ENCODE assay signal across 8 cellular contexts in the genomic region with DNA sequence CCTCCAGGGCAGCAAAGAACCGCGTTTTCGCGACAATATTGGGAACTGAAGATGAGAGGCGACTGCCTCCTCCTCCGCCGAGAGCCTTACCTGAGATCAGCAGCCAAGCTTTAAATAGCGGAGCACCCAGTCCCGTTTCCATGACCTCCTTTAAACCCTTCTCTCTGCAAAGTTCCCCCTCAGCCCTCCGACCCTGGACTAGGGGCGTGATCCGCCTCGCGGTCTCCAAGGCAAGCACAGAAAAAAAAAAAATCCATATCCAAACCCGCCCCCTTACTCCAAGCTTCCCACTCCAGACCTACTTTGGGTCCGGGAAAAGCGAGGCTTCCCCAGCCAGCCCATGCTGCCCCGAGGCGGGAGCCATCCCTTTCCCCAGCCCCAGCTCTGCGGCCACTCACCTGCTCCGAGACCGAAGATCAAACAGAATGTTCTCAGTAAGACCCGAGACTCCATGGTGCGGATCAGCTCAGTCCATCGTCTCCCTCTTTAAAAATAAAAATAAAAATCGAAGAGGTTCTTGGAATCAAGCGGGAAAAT. TPM values are rescaled to one million over a fixed set of nuclear protein-coding genes. Genes with fewer than 3 reads are reported as not detected.
DNase-seq lines count a peak whose midpoint lies in the region; ATAC-seq and TF ChIP-seq lines count a peak whose summit lies in the region.

No MANE protein-coding gene starts in this region.

- DNase-seq in 8988T, result peak; percentile 20
- no peak for DNase-seq in PC-9
- DNase-seq in cardiac fibroblast (ENCODE audit: low read depth in 2 of 2), result no peak
- DNase-seq in lower lobe of right lung, result no peak

- no peaks in the 10 kb centered on the region for H3K36me3 ChIP-seq in PC-9 (ENCODE audit: low read depth)
- no peaks in the 10 kb centered on the region for H3K36me3 ChIP-seq in lower lobe of right lung
- H3K36me3 ChIP-seq in thymus (ENCODE audit: control insufficient read depth, insufficient read depth), result no peaks in the 10 kb centered on the region

- H3K4me2 ChIP-seq in PC-9, result peak overlapping the region; percentile 84

- intact Hi-C loops in PC-9 (cut with micrococcal nuclease; ENCODE audit: unreplicated experiment), result no loop called here
- intact Hi-C loops in lower lobe of right lung (cut with DNase I), result no loop called here

- ATAC-seq in GM18867 (IDR thresholded peaks at IDR 0.05; ENCODE audit: unreplicated experiment), result peak; percentile 11
- peak; percentile 16 to 60 for ATAC-seq in lower lobe of right lung
- ATAC-seq in HG03159 (IDR thresholded peaks at IDR 0.05; ENCODE audit: unreplicated experiment), result no peak
- ATAC-seq in GM18517 (IDR thresholded peaks at IDR 0.05; ENCODE audit: unreplicated experiment), result no peak

- H2AFZ ChIP-seq in PC-9, result peak overlapping the region; percentile 90

- 0 out of 2 replicates have a peak, but pooled peaks cover 6% of the 10 kb centered on the region for H3K4me1 ChIP-seq in PC-9 (replicated peaks; ENCODE audit: insufficient read depth)
- peaks cover 19% of the 10 kb centered on the region for H3K4me1 ChIP-seq in lower lobe of right lung
- no peaks in the 10 kb centered on the region for H3K4me1 ChIP-seq in thymus (ENCODE audit: control insufficient read depth, insufficient read depth, low read length)

- no peaks in the 10 kb centered on the region for H3K79me2 ChIP-seq in PC-9 (ENCODE audit: low read depth)

- TF ChIP-seq CTCF in PC-9 (conservative IDR thresholded peaks at IDR 0.05) (no peak), cardiac fibroblast (IDR thresholded peaks at IDR 0.05; ENCODE audit: low read depth, low read length) (no peak), lower lobe of right lung (IDR thresholded peaks at IDR 0.05) (no peak)

- BruUV-seq in PC-9 (replicated peaks; lab: Mats Ljungman, UMichigan), result no TSS peak

- CTCF ChIA-PET in PC-9 (lab: Charles Lee), result no interaction called here

- no peaks in the 10 kb centered on the region for H4K20me1 ChIP-seq in PC-9 (ENCODE audit: insufficient read depth)

- POLR2A ChIA-PET in PC-9 (lab: Charles Lee; ENCODE audit: unreplicated experiment), result no interaction called here

- H3K9me3 ChIP-seq in PC-9 (ENCODE audit: insufficient read depth, low read depth), result no peaks in the 10 kb centered on the region
- H3K9me3 ChIP-seq in lower lobe of right lung, result peaks cover 1% of the 10 kb centered on the region
- no peaks in the 10 kb centered on the region for H3K9me3 ChIP-seq in thymus (ENCODE audit: control insufficient read depth)

- WGBS in thymus, result 3% methylated on average over 27 of the region's 27 CpGs

- no peak overlapping the region for H3K27ac ChIP-seq in PC-9
- H3K27ac ChIP-seq in lower lobe of right lung, result no peak overlapping the region
- H3K27ac ChIP-seq in thymus (ENCODE audit: low read depth), result no peak overlapping the region

- H3F3A ChIP-seq in PC-9 (ENCODE audit: insufficient read depth, low read depth), result no peaks in the 10 kb centered on the region

- H3K27me3 ChIP-seq in PC-9 (ENCODE audit: insufficient read depth, low read depth) (peaks cover 25% of the 10 kb centered on the region), lower lobe of right lung (ENCODE audit: low read depth) (peaks cover 55% of the 10 kb centered on the region), thymus (ENCODE audit: control insufficient read depth, insufficient read depth) (peaks cover 28% of the 10 kb centered on the region)

- no peaks in the 10 kb centered on the region for H3K9me2 ChIP-seq in PC-9 (ENCODE audit: insufficient read depth)

- H3K4me3 ChIP-seq in PC-9, result peak overlapping the region; percentile 62
- peak overlapping the region; percentile 41 to 43 for H3K4me3 ChIP-seq in cardiac fibroblast (replicated peaks in 1 of 2; ENCODE audit: low read depth in 2 of 2, low read length in 2 of 2)
- H3K4me3 ChIP-seq in lower lobe of right lung, result peak overlapping the region; percentile 56
- peak overlapping the region; percentile 50 for H3K4me3 ChIP-seq in thymus (ENCODE audit: low read length)

RNA-seq across cellular contexts. Expression of a gene that starts 0.6 kb away (rescaled TPM):
- 0.61 and 1.2 TPM in 2 replicates for total RNA-seq in PC-9 (2021)
- 6.6 TPM for total RNA-seq in lower lobe of right lung
- polyA plus RNA-seq in thymus, result 4.5 TPM

Comparison
In these comparisons a context has a peak if more than half of its experiments do, and no peak if none do; other contexts are left out.
1. ATAC-seq: peak in GM18867 (single experiment) and lower lobe of right lung (2 of 2); none in HG03159 (single experiment) and GM18517 (single experiment).
2. Peak in every context shown above with its lines, with median percentiles within 50 percentile points of each other: H3K4me3 ChIP-seq.